ENCODE assay signal across 2 cellular contexts in genomic region chr1:121226925-121227324, GRCh38. TPM values are rescaled to one million over a fixed set of nuclear protein-coding genes. Genes with fewer than 3 reads are reported as not detected.
"Had no signal": no experiment of that assay in that cellular context is flagged by ENCODE, and none has a peak within 500 bp of the region (broad histone marks: within the 10 kb centered on the region; RNA-seq: fewer than 3 reads in every experiment).

No MANE protein-coding gene starts in this region.

RNA-seq across cellular contexts. Expression of gene FAM72B, which starts 42.8 kb away (rescaled TPM):
- total RNA-seq: left ventricle myocardium inferior; naive thymus-derived CD8-positive, alpha-beta T cell had no signal
- polyA plus RNA-seq: naive thymus-derived CD8-positive, alpha-beta T cell had no signal
